Comparison of ENCODE assay signal across 26 cellular contexts in the genomic region with DNA sequence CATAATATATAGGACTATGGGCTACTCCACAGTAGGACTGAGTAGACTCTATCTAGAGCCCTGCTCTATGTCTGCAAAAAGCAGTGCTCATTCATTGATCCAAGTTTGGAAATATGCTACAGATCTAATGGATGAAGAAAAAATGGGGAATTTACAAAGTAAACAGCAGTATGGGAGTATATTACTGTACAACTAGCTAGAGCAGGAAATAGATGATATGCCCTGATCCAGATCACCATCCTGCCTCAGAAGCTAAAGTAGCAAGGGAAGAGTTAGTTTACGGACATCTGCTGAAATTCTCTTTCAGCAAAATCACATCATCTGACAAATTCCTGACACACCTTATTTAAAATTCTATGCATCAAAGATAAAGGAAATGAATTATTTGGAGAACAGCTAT.
"Had no signal": no experiment of that assay in that cellular context is flagged by ENCODE, and none has a peak within 500 bp of the region (broad histone marks: within the 10 kb centered on the region; RNA-seq: fewer than 3 reads in every experiment).

No MANE protein-coding gene starts in this region.

- DNase-seq: activated CD4-positive, alpha-beta memory T cell treated with anti-CD3 and anti-CD28 coated beads, Interleukin-2, amount 10 ng/mL, durations not matched to agents 7 days and 5 days; activated CD4-positive, alpha-beta T cell treated with anti-CD3 and anti-CD28 coated beads, Interleukin-2, amount 10 ng/mL, durations not matched to agents 24 days and 14 days; activated gamma-delta T cell treated with Interleukin-2 at 50 U/mL for 16 hours; activated naive CD4-positive, alpha-beta T cell treated with anti-CD3 and anti-CD28 coated beads, Interleukin-2, amount 50 U/mL, for 16 hours; activated T-cell treated with anti-CD3 and anti-CD28 coated beads, Interleukin-2, amount 50 U/mL, for 4 hours; amniotic stem cell; brain microvascular endothelial cell; dorsolateral prefrontal cortex; effector memory CD4-positive, alpha-beta T cell; gastrocnemius medialis; glutamatergic neuron; left cardiac atrium; midbrain; naive thymus-derived CD4-positive, alpha-beta T cell; occipital lobe; right cardiac atrium; stimulated activated CD4-positive, alpha-beta T cell treated with anti-CD3 and anti-CD28 coated beads, Interleukin-15, amount 100 ng/mL, for 24 hours; stimulated activated naive CD4-positive, alpha-beta T cell; T1000; testis; transverse colon; uterus; WERI-Rb-1 had no signal

- H3K27ac Mint-ChIP-seq: activated CD4-positive, alpha-beta memory T cell treated with anti-CD3 and anti-CD28 coated beads, Interleukin-2, amount 10 ng/mL, durations not matched to agents 7 days and 5 days; activated CD4-positive, alpha-beta T cell treated with anti-CD3 and anti-CD28 coated beads, Interleukin-2, amount 10 ng/mL, durations not matched to agents 24 days and 14 days; activated T-helper 17 cell treated with anti-CD3 and anti-CD28 coated beads, Interleukin-2, amount 50 U/mL, for 72 hours; naive thymus-derived CD4-positive, alpha-beta T cell had no signal

- H3K9me3 Mint-ChIP-seq: activated CD4-positive, alpha-beta T cell treated with anti-CD3 and anti-CD28 coated beads, Interleukin-2, amount 10 ng/mL, durations not matched to agents 24 days and 14 days; activated T-cell treated with anti-CD3 and anti-CD28 coated beads, Interleukin-2, amount 50 U/mL, for 4 hours had no signal

- H3K27ac ChIP-seq: brain microvascular endothelial cell, coronary artery, dorsolateral prefrontal cortex, gastrocnemius medialis, testis, transverse colon, uterus, WERI-Rb-1 had no signal

- H3K36me3 ChIP-seq: brain microvascular endothelial cell, gastrocnemius medialis, transverse colon, uterus, WERI-Rb-1 had no signal

- H3K27me3 ChIP-seq: brain microvascular endothelial cell, dorsolateral prefrontal cortex, gastrocnemius medialis, testis, transverse colon, uterus had no signal

- H3K4me3 Mint-ChIP-seq: activated CD4-positive, alpha-beta memory T cell treated with anti-CD3 and anti-CD28 coated beads, Interleukin-2, amount 10 ng/mL, durations not matched to agents 7 days and 5 days; activated CD4-positive, alpha-beta T cell treated with anti-CD3 and anti-CD28 coated beads, Interleukin-2, amount 10 ng/mL, durations not matched to agents 24 days and 14 days; activated T-cell treated with anti-CD3 and anti-CD28 coated beads, Interleukin-2, amount 50 U/mL, for 4 hours; activated T-helper 17 cell treated with anti-CD3 and anti-CD28 coated beads, Interleukin-2, amount 50 U/mL, for 72 hours; naive thymus-derived CD4-positive, alpha-beta T cell had no signal

- H3K9me3 ChIP-seq: gastrocnemius medialis, testis, transverse colon, uterus had no signal

- H3K36me3 Mint-ChIP-seq: naive thymus-derived CD4-positive, alpha-beta T cell had no signal

- H3K4me1 Mint-ChIP-seq: activated CD4-positive, alpha-beta memory T cell treated with anti-CD3 and anti-CD28 coated beads, Interleukin-2, amount 10 ng/mL, durations not matched to agents 7 days and 5 days; activated CD4-positive, alpha-beta T cell treated with anti-CD3 and anti-CD28 coated beads, Interleukin-2, amount 10 ng/mL, durations not matched to agents 24 days and 14 days; activated T-helper 17 cell treated with anti-CD3 and anti-CD28 coated beads, Interleukin-2, amount 50 U/mL, for 72 hours; naive thymus-derived CD4-positive, alpha-beta T cell had no signal

- H3K27me3 Mint-ChIP-seq: activated CD4-positive, alpha-beta memory T cell treated with anti-CD3 and anti-CD28 coated beads, Interleukin-2, amount 10 ng/mL, durations not matched to agents 7 days and 5 days; activated CD4-positive, alpha-beta T cell treated with anti-CD3 and anti-CD28 coated beads, Interleukin-2, amount 10 ng/mL, durations not matched to agents 24 days and 14 days; activated T-helper 17 cell treated with anti-CD3 and anti-CD28 coated beads, Interleukin-2, amount 50 U/mL, for 72 hours; naive thymus-derived CD4-positive, alpha-beta T cell had no signal

- ATAC-seq: activated CD4-positive, CD25-positive, alpha-beta regulatory T cell treated with anti-CD3 and anti-CD28 coated beads, Interleukin-2, amount 50 U/mL, for 24 hours; activated T-cell treated with anti-CD3 and anti-CD28 coated beads, Interleukin-2, amount 50 U/mL, for 4 hours; activated T-helper 17 cell treated with anti-CD3 and anti-CD28 coated beads, Interleukin-2, amount 50 U/mL, for 72 hours; gastrocnemius medialis; left cardiac atrium; naive thymus-derived CD4-positive, alpha-beta T cell; right cardiac atrium had no signal

- H3K4me1 ChIP-seq: gastrocnemius medialis, testis, uterus had no signal

- H3K4me3 ChIP-seq: coronary artery, dorsolateral prefrontal cortex, gastrocnemius medialis, testis, transverse colon, uterus had no signal
